ENCODE assay signal across 17 cellular contexts in genomic region chr11:3134651-3135490, GRCh38. TPM values are rescaled to one million over a fixed set of nuclear protein-coding genes. Genes with fewer than 3 reads are reported as not detected.
DNase-seq lines count a peak whose midpoint lies in the region; ATAC-seq, FAIRE-seq and TF ChIP-seq lines count a peak whose summit lies in the region.
"Had no signal": no experiment of that assay in that cellular context is flagged by ENCODE, and none has a peak within 500 bp of the region (broad histone marks: within the 10 kb centered on the region; RNA-seq: fewer than 3 reads in every experiment).

No MANE protein-coding gene starts in this region.

- no peak for FAIRE-seq in kidney (lab: Jason Lieb, UNC)

- H3K27ac ChIP-seq in HL-60 (replicated peaks) (peak overlapping the region; percentile 74), kidney (ENCODE audit: low read depth in 2 of 2, low read length in 2 of 2) (no peak overlapping the region)

- H3K4me3 Mint-ChIP-seq in central memory CD8-positive, alpha-beta T cell = peak overlapping the region; percentile 57
- H3K4me3 Mint-ChIP-seq in activated T-cell treated with anti-CD3 and anti-CD28 coated beads, Interleukin-2, amount 50 U/mL, for 24 hours = no peak overlapping the region
- H3K4me3 Mint-ChIP-seq: activated T-helper 1 cell treated with anti-CD3 and anti-CD28 coated beads, Interleukin-12 subunit alpha, Interleukin-12 subunit beta, Interleukin-2, Interleukin-4 antibody, amounts not matched to agents 30 ng/mL and 10 ng/mL and 1 ng/mL, durations not matched to agents 14 hours and 24 hours and 36 hours; H9; neural crest cell had no signal

- no peak overlapping the region for H3K9ac ChIP-seq in kidney (ENCODE audit: low read length in 2 of 2)

- H3K36me3 Mint-ChIP-seq in central memory CD8-positive, alpha-beta T cell (ENCODE audit: insufficient read depth) = peaks cover 1% of the 10 kb centered on the region
- no peaks in the 10 kb centered on the region for H3K36me3 Mint-ChIP-seq in activated T-cell treated with anti-CD3 and anti-CD28 coated beads, Interleukin-2, amount 50 U/mL, for 24 hours (ENCODE audit: low read depth)

- H3K27me3 Mint-ChIP-seq in central memory CD8-positive, alpha-beta T cell = no peaks in the 10 kb centered on the region
- no peaks in the 10 kb centered on the region for H3K27me3 Mint-ChIP-seq in activated T-cell treated with anti-CD3 and anti-CD28 coated beads, Interleukin-2, amount 50 U/mL, for 24 hours

- no peaks in the 10 kb centered on the region for H3K36me3 ChIP-seq in kidney (ENCODE audit: control insufficient read depth in 1 of 2, insufficient read depth in 2 of 2, low read length in 2 of 2)

- TF ChIP-seq CTCF in HL-60 (IDR thresholded peaks at IDR 0.05; ENCODE audit: insufficient read depth, low read length) (no peak), kidney (IDR thresholded peaks at IDR 0.05; ENCODE audit: borderline replicate concordance, extremely low read depth, insufficient read depth) (no peak)

- no peak for ATAC-seq in central memory CD8-positive, alpha-beta T cell (replicated peaks; ENCODE audit: extremely low read depth, poor library complexity, severe bottlenecking)
- ATAC-seq in sciatic nerve (peak; percentile 4), GM18909 (IDR thresholded peaks at IDR 0.05; ENCODE audit: poor library complexity, unreplicated experiment) (no peak), HG03135 (IDR thresholded peaks at IDR 0.05; ENCODE audit: unreplicated experiment) (no peak)

- no peak for DNase-seq in HL-60 (ENCODE audit: low read depth in 1 of 2, low spot score in 1 of 2)
- DNase-seq in central memory CD8-positive, alpha-beta T cell (ENCODE audit: low spot score in 2 of 2) = no peak
- peak; percentile 74 for DNase-seq in kidney
- peak; percentile 60 for DNase-seq in sciatic nerve (ENCODE audit: low spot score)
- DNase-seq in kidney tubule cell (ENCODE audit: low spot score) = no peak
- no peak for DNase-seq in activated T-cell treated with anti-CD3 and anti-CD28 coated beads, Interleukin-2, amount 50 U/mL, for 24 hours
- DNase-seq: activated CD4-positive, CD25-positive, alpha-beta regulatory T cell; caudate nucleus; H9; NCI-H2171; NCI-H69; retina; stimulated activated CD4-positive, alpha-beta T cell treated with anti-CD3 and anti-CD28 coated beads, Interleukin-2, amount 100 ng/mL, for 24 hours had no signal

- H3K9me3 Mint-ChIP-seq in central memory CD8-positive, alpha-beta T cell = no peaks in the 10 kb centered on the region
- H3K9me3 Mint-ChIP-seq in activated T-cell treated with anti-CD3 and anti-CD28 coated beads, Interleukin-2, amount 50 U/mL, for 24 hours = no peaks in the 10 kb centered on the region
- H3K9me3 Mint-ChIP-seq: activated T-helper 1 cell treated with anti-CD3 and anti-CD28 coated beads, Interleukin-12 subunit alpha, Interleukin-12 subunit beta, Interleukin-2, Interleukin-4 antibody, amounts not matched to agents 30 ng/mL and 10 ng/mL and 1 ng/mL, durations not matched to agents 14 hours and 24 hours and 36 hours; H9; neural crest cell had no signal

- peaks cover 30% of the 10 kb centered on the region for H3K4me1 Mint-ChIP-seq in central memory CD8-positive, alpha-beta T cell
- H3K4me1 Mint-ChIP-seq in activated T-cell treated with anti-CD3 and anti-CD28 coated beads, Interleukin-2, amount 50 U/mL, for 24 hours (ENCODE audit: low read depth) = peaks cover 1% of the 10 kb centered on the region

- H3K9me3 ChIP-seq in kidney (ENCODE audit: control insufficient read depth in 1 of 2, low read length in 2 of 2) = no peaks in the 10 kb centered on the region

- H3K27ac Mint-ChIP-seq in central memory CD8-positive, alpha-beta T cell (ENCODE audit: low read depth) = peak overlapping the region; percentile 55
- no peak overlapping the region for H3K27ac Mint-ChIP-seq in activated T-cell treated with anti-CD3 and anti-CD28 coated beads, Interleukin-2, amount 50 U/mL, for 24 hours
- H3K27ac Mint-ChIP-seq: activated T-helper 1 cell treated with anti-CD3 and anti-CD28 coated beads, Interleukin-12 subunit alpha, Interleukin-12 subunit beta, Interleukin-2, Interleukin-4 antibody, amounts not matched to agents 30 ng/mL and 10 ng/mL and 1 ng/mL, durations not matched to agents 14 hours and 24 hours and 36 hours; H9 had no signal

- no peaks in the 10 kb centered on the region for H3K27me3 ChIP-seq in HL-60 (ENCODE audit: insufficient read depth, poor library complexity, severe bottlenecking)

- H3K4me3 ChIP-seq in HL-60 (replicated peaks; ENCODE audit: insufficient read depth, low read length) (no peak overlapping the region), kidney (ENCODE audit: low read length in 2 of 2) (no peak overlapping the region)

- intact Hi-C loops in kidney (cut with DNase I) = no loop called here
- intact Hi-C loops in sciatic nerve (cut with DNase I) = no loop called here

- H3K4me1 ChIP-seq in kidney (ENCODE audit: control insufficient read depth in 1 of 2, insufficient read depth in 1 of 2, low read depth in 1 of 2, low read length in 2 of 2) = peaks cover 0 to 3% of the 10 kb centered on the region in 2 donors

RNA-seq across cellular contexts. Expression of gene OSBPL5, which starts 30.2 kb away (rescaled TPM):
- total RNA-seq in kidney (63.0 TPM), sciatic nerve (58.3 TPM)
- polyA plus RNA-seq in kidney (ENCODE audit: insufficient read depth, low read depth, low replicate concordance) = 8.5 TPM

Comparison
In these comparisons a context has a peak if more than half of its experiments do, and no peak if none do; other contexts are left out.
1. DNase-seq: peak in kidney (single experiment) and sciatic nerve (single experiment); none in HL-60 (0 of 2), central memory CD8-positive, alpha-beta T cell (0 of 2), kidney tubule cell (single experiment) and activated T-cell treated with anti-CD3 and anti-CD28 coated beads, Interleukin-2, amount 50 U/mL, for 24 hours (single experiment).